1 cellular context compared by ENCODE assay signal in the genomic region with DNA sequence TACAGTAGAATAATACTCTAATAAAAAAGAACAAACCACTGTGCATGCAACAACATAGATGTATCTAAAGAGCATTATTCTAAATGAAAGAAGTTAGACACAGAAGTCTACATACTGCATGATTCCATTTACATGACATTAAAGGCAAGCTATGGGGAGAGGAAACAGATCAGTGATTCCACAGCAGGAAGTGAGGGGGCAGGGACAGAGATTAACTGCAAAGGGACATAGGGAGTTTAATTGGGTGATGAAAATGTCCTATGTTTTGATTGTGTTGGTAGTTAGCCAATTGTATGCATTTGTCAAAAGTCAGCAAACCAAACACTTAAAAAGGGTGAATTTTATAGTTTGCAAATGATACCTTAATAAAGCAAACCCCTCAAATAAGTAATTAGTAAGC.
TF ChIP-seq lines count a peak whose summit lies in the region.

No MANE protein-coding gene starts in this region.

TF ChIP-seq in GM23338, 12 proteins besides CTCF, POLR2A, EP300 and RAD21 (continued from another document):
- TF ChIP-seq JUNB (IDR thresholded peaks at IDR 0.05; ENCODE audit: unreplicated experiment): no peak
- TF ChIP-seq EZH2phosphoT487 (IDR thresholded peaks at IDR 0.05; ENCODE audit: unreplicated experiment): no peak
